8 cellular contexts compared by ENCODE assay signal in genomic region chr16:67719778-67720144, GRCh38. TPM values are rescaled to one million over a fixed set of nuclear protein-coding genes. Genes with fewer than 3 reads are reported as not detected.
A peak's percentile ranks its signal among the peaks of the same experiment; 100 is the strongest.
DNase-seq lines count a peak whose midpoint lies in the region; ATAC-seq and TF ChIP-seq lines count a peak whose summit lies in the region.

No MANE protein-coding gene starts in this region.

- H3K27ac ChIP-seq in H9 (ENCODE audit: insufficient read length, low read depth, low read length) (no peak overlapping the region), adrenal gland (peak overlapping the region; percentile 76 to 91 (median 90))

- H3K79me1 ChIP-seq in H9 (ENCODE audit: insufficient read depth, low read depth, low read length, poor library complexity, severe bottlenecking) = no peaks in the 10 kb centered on the region

- peak overlapping the region; percentile 41 to 96 (median 72); a peak in 4 of 7 replicates for H3K27ac Mint-ChIP-seq in H9

- no peak overlapping the region for H4K91ac ChIP-seq in H9 (ENCODE audit: insufficient read length, low read depth, low read length)

- H3K4me3 ChIP-seq in NT2/D1 (ENCODE audit: insufficient read length, low read depth) (peak overlapping the region; percentile 82), adrenal gland (peak overlapping the region in 3 of 4 donors; percentile 79 to 86 (median 84))

- H3K36me3 Mint-ChIP-seq in H9 (ENCODE audit: insufficient read depth in 1 of 3, low read depth in 3 of 3) = peaks cover 0 to 10% (median 1%) of the 10 kb centered on the region in 3 experiments; a peak in 1 of 7 replicates

- no peak overlapping the region for H2AK5ac ChIP-seq in H9 (ENCODE audit: insufficient read length, low read length)

- WGBS in H9 (ENCODE audit: extremely low coverage, insufficient read length, low lambda C conversion rate) = no CpG with 5 or more reads among the region's 5 CpGs
- 0 to 1% (median 0%) methylated on average over 4 to 5 of the region's 5 CpGs for WGBS in adrenal gland, 4 donors

- H2BK15ac ChIP-seq in H9 (ENCODE audit: low read depth, low read length) = no peak overlapping the region

- peaks cover 3% of the 10 kb centered on the region for H3K27me3 Mint-ChIP-seq in H9 (ENCODE audit: low read depth)

- no peak for ATAC-seq in HG03521 (IDR thresholded peaks at IDR 0.05; ENCODE audit: unreplicated experiment)

- peaks cover 16% of the 10 kb centered on the region for H3K36me3 ChIP-seq in NT2/D1 (ENCODE audit: insufficient read depth, insufficient read length, low read length)
- H3K36me3 ChIP-seq in adrenal gland (replicated peaks in 1 of 2) = peaks cover 0 to 11% of the 10 kb centered on the region in 2 donors

- H3K23ac ChIP-seq in H9 (ENCODE audit: insufficient read length, low read depth, low read length) = no peak overlapping the region

- H3T11ph ChIP-seq in H9 (ENCODE audit: low read length) = no peak overlapping the region

- no peak for TF ChIP-seq CTCF in H9 (conservative IDR thresholded peaks at IDR 0.05)
- no peak for TF ChIP-seq CTCF in adrenal gland (IDR thresholded peaks at IDR 0.05)

- H2BK120ac ChIP-seq in H9 (ENCODE audit: low read depth, low read length, poor library complexity, severe bottlenecking) = no peak overlapping the region

- peak overlapping the region; percentile 99 for H3K4me2 ChIP-seq in H9 (ENCODE audit: insufficient read depth, insufficient read length, low read length)

- H2AFZ ChIP-seq in H9 (ENCODE audit: low read length) = no peak overlapping the region

- TF ChIP-seq POLR2A in adrenal gland (IDR thresholded peaks at IDR 0.05) = no peak

- H3K9ac ChIP-seq in H9 (ENCODE audit: extremely low read depth, insufficient read length, low read length) = peak overlapping the region; percentile 80
- H3K9ac ChIP-seq in NT2/D1 (ENCODE audit: insufficient read length, low read depth) = peak overlapping the region; percentile 92

- no peak overlapping the region for H2BK20ac ChIP-seq in H9 (ENCODE audit: low read depth, low read length, poor library complexity, severe bottlenecking)

- H3K4me3 Mint-ChIP-seq in H9 = peak overlapping the region; percentile 95 to 99

- H3K23me2 ChIP-seq in H9 (ENCODE audit: insufficient read length, low read depth, low read length, poor library complexity, severe bottlenecking) = peaks cover 14% of the 10 kb centered on the region

- H3K14ac ChIP-seq in H9 (ENCODE audit: insufficient read depth, low read length) = no peak overlapping the region

- no peak overlapping the region for H3K18ac ChIP-seq in H9 (ENCODE audit: insufficient read length, low read depth, low read length)

- no peak overlapping the region for H2BK5ac ChIP-seq in H9 (ENCODE audit: insufficient read length, low read length)

- H3K27me3 ChIP-seq in H9 (ENCODE audit: insufficient read depth, low read length) = no peaks in the 10 kb centered on the region
- H3K27me3 ChIP-seq in NT2/D1 (ENCODE audit: insufficient read depth, insufficient read length) = peaks cover 4% of the 10 kb centered on the region
- no peaks in the 10 kb centered on the region for H3K27me3 ChIP-seq in adrenal gland

- H4K8ac ChIP-seq in H9 (replicated peaks; ENCODE audit: insufficient read length, low read depth, low read length) = no peak overlapping the region

- H3K9me3 ChIP-seq in H9 (ENCODE audit: control insufficient read depth, low read depth, low read length) = no peaks in the 10 kb centered on the region
- no peaks in the 10 kb centered on the region for H3K9me3 ChIP-seq in NT2/D1 (ENCODE audit: insufficient read depth, low read length)
- H3K9me3 ChIP-seq in adrenal gland (replicated peaks in 1 of 3) = no peaks in the 10 kb centered on the region

- no peaks in the 10 kb centered on the region for H4K20me1 ChIP-seq in H9 (ENCODE audit: control insufficient read depth, insufficient read depth, insufficient read length)

- H3K56ac ChIP-seq in H9 (ENCODE audit: insufficient read length, low read depth, low read length) = no peak overlapping the region

- peaks cover 15 to 17% of the 10 kb centered on the region in 2 experiments for H3K4me1 Mint-ChIP-seq in H9

- intact Hi-C loops in adrenal gland (cut with DNase I) (loop anchor here in 1 of 2 donors (10.0 kb wide), 1 partner anchor 85 kb away; the partner anchor contains the start of genes RANBP10 and TSNAXIP1), cardiac septum (cut with DNase I) (loop anchor here (5.0 kb wide), 2 partner anchors 47 to 88 kb away; partner anchors contain the start of genes RANBP10 and TSNAXIP1)

- H3K4ac ChIP-seq in H9 (ENCODE audit: low read depth, low read length) = no peak overlapping the region

- no peak overlapping the region for H2BK12ac ChIP-seq in H9 (ENCODE audit: insufficient read length, low read depth, low read length)

- H3K9me3 Mint-ChIP-seq in H9 = no peaks in the 10 kb centered on the region

- peak; percentile 63 for DNase-seq in EL
- DNase-seq in H9 = no peak
- DNase-seq in NT2/D1 (ENCODE audit: low read depth, low spot score) = no peak
- peak in 6 of 7 donors; percentile 53 to 75 (median 66) for DNase-seq in adrenal gland
- peak; percentile 74 for DNase-seq in cardiac septum (ENCODE audit: low spot score)
- peak in 52 of 56 donors; percentile 11 to 69 (median 36) for DNase-seq in nucleus accumbens (lab: John Stamatoyannopoulos, UW)
- no peak for DNase-seq in NCI-H2029 (lab: John Stamatoyannopoulos, UW)

- peaks cover 10% of the 10 kb centered on the region; the same call in 1 of the 2 replicates for H3K79me2 ChIP-seq in H9 (ENCODE audit: insufficient read depth, low read length)

- H4K5ac ChIP-seq in H9 (ENCODE audit: insufficient read length, low read depth, low read length) = no peak overlapping the region

- H3K4me1 ChIP-seq in H9 (ENCODE audit: insufficient read depth, low read length) (no peaks in the 10 kb centered on the region; the same call in 1 of the 2 replicates), NT2/D1 (ENCODE audit: insufficient read depth, insufficient read length) (peaks cover 2% of the 10 kb centered on the region), adrenal gland (replicated peaks in 1 of 2) (peaks cover 16 to 21% of the 10 kb centered on the region in 2 donors)

RNA-seq across cellular contexts. Expression of gene GFOD2, which starts 0.6 kb away (rescaled TPM):
- 20.1 and 21.8 TPM in 2 replicates for total RNA-seq in H9 (2021)
- 10 to 100 TPM; 14.2 to 43.5 (median 18.8) TPM for total RNA-seq in adrenal gland
- 10 to 100 TPM; 16.0 to 16.7 (median 16.7) TPM for polyA plus RNA-seq in adrenal gland
- 10.7 TPM for total RNA-seq in cardiac septum

RNA-seq across cellular contexts. Expression of gene C16orf86, which starts 53.1 kb away (rescaled TPM):
- 0.75 and 1.5 TPM in 2 replicates for total RNA-seq in H9 (2021)
- total RNA-seq in adrenal gland = 10 to 100 TPM in 4 of 8 donors, 1 to 10 TPM in 4; 4.4 to 17.9 (median 9.3) TPM
- 10 to 100 TPM in 1 of 3 donors, 1 to 10 TPM in 1, under 1 TPM in 1; 0.57 to 14.4 (median 8.2) TPM for polyA plus RNA-seq in adrenal gland
- total RNA-seq in cardiac septum = 5.6 TPM

RNA-seq across cellular contexts. Expression of gene ENKD1, which starts 53.2 kb away (rescaled TPM):
- total RNA-seq in H9 (2021) = 7.9 and 9.5 TPM in 2 replicates
- total RNA-seq in adrenal gland = 10 to 100 TPM in 7 of 8 donors, 1 to 10 TPM in 1; 8.8 to 69.8 (median 17.8) TPM
- 100 to 1,000 TPM in 1 of 3 donors, 10 to 100 TPM in 1, 1 to 10 TPM in 1; 3.0 to 113 (median 72.5) TPM for polyA plus RNA-seq in adrenal gland
- total RNA-seq in cardiac septum = 8.5 TPM

RNA-seq across cellular contexts. Expression of gene PARD6A, which starts 59.0 kb away (rescaled TPM):
- total RNA-seq in H9 (2021) (10.8 and 11.2 TPM in 2 replicates), adrenal gland (10 to 100 TPM in 4 of 8 donors, 1 to 10 TPM in 4; 7.3 to 49.1 (median 10.5) TPM), cardiac septum (3.4 TPM)
- 1 to 10 TPM; 1.5 to 9.3 (median 6.7) TPM for polyA plus RNA-seq in adrenal gland

RNA-seq across cellular contexts. Expression of gene ACD, which starts 59.7 kb away (rescaled TPM):
- total RNA-seq in H9 (2021) (34.1 and 38.2 TPM in 2 replicates), adrenal gland (10 to 100 TPM in 7 of 8 donors, 1 to 10 TPM in 1; 9.2 to 47.0 (median 20.7) TPM), cardiac septum (9.3 TPM)
- polyA plus RNA-seq in adrenal gland = 10 to 100 TPM in 2 of 3 donors, 1 to 10 TPM in 1; 7.3 to 26.5 (median 24.3) TPM

Comparison
In these comparisons a context has a peak if more than half of its experiments do, and no peak if none do; other contexts are left out.
1. DNase-seq: peak in EL (single experiment), adrenal gland (6 of 7), cardiac septum (single experiment) and nucleus accumbens (52 of 56); none in H9 (single experiment), NT2/D1 (single experiment) and NCI-H2029 (single experiment).